13 cellular contexts compared by ENCODE assay signal in genomic region chr9:16138961-16139441, GRCh38.
A peak's percentile ranks its signal among the peaks of the same experiment; 100 is the strongest.
DNase-seq lines count a peak whose midpoint lies in the region; ATAC-seq and TF ChIP-seq lines count a peak whose summit lies in the region.
"Had no signal": no experiment of that assay in that cellular context is flagged by ENCODE, and none has a peak within 500 bp of the region (broad histone marks: within the 10 kb centered on the region; RNA-seq: fewer than 3 reads in every experiment).

No MANE protein-coding gene starts in this region.

- H3K9me3 ChIP-seq in MM.1S (replicated peaks; ENCODE audit: insufficient read depth, low read length), result no peaks in the 10 kb centered on the region

- H3K27me3 ChIP-seq in GM23338 (ENCODE audit: insufficient read depth) (no peaks in the 10 kb centered on the region), MM.1S (replicated peaks; ENCODE audit: insufficient read depth, low read length) (no peaks in the 10 kb centered on the region)

- H3K9ac ChIP-seq in MM.1S (ENCODE audit: low read length), result no peak overlapping the region

- no peaks in the 10 kb centered on the region for H4K20me1 ChIP-seq in GM23338 (replicated peaks; ENCODE audit: insufficient read depth)
- no peaks in the 10 kb centered on the region for H4K20me1 ChIP-seq in MM.1S (ENCODE audit: insufficient read depth, low read length)

- H3F3A ChIP-seq in GM23338 (replicated peaks; ENCODE audit: low read depth) (no peaks in the 10 kb centered on the region), MM.1S (ENCODE audit: insufficient read depth, low read length) (no peaks in the 10 kb centered on the region)

- no peaks in the 10 kb centered on the region for H3K4me1 ChIP-seq in GM23338 (ENCODE audit: insufficient read depth)
- no peaks in the 10 kb centered on the region for H3K4me1 ChIP-seq in MM.1S (ENCODE audit: low read length)

- H3K36me3 ChIP-seq in GM23338 (ENCODE audit: insufficient read depth), result no peaks in the 10 kb centered on the region
- no peaks in the 10 kb centered on the region for H3K36me3 ChIP-seq in MM.1S (replicated peaks; ENCODE audit: insufficient read depth, low read length)

- H3K4me3 Mint-ChIP-seq in GM23338, result no peak overlapping the region
- H3K4me3 Mint-ChIP-seq: central memory CD8-positive, alpha-beta T cell had no signal

- H3K27ac ChIP-seq in GM23338 (ENCODE audit: low read depth) (no peak overlapping the region), MM.1S (ENCODE audit: low read length) (no peak overlapping the region)
- H3K27ac ChIP-seq: VCaP had no signal

- ATAC-seq in GM23338, result no peak

- peaks cover 11% of the 10 kb centered on the region; the same call in 2 of the 3 replicates for H3K4me1 Mint-ChIP-seq in GM23338
- H3K4me1 Mint-ChIP-seq: central memory CD8-positive, alpha-beta T cell had no signal

- no peaks in the 10 kb centered on the region for H3K9me3 Mint-ChIP-seq in GM23338
- H3K9me3 Mint-ChIP-seq: central memory CD8-positive, alpha-beta T cell had no signal

- no peak overlapping the region for H3K4me3 ChIP-seq in GM23338
- no peak overlapping the region for H3K4me3 ChIP-seq in astrocyte of the spinal cord (ENCODE audit: low read depth, low read length)
- H3K4me3 ChIP-seq in MM.1S (ENCODE audit: low read length), result no peak overlapping the region

- TF ChIP-seq CTCF in GM23338 (conservative IDR thresholded peaks at IDR 0.05; ENCODE audit: low read depth in 2 of 2) (no peak), astrocyte of the spinal cord (IDR thresholded peaks at IDR 0.05; ENCODE audit: low read depth, low read length) (no peak), MM.1S (IDR thresholded peaks at IDR 0.05; ENCODE audit: low read length) (no peak)

- H3K79me2 ChIP-seq in GM23338 (replicated peaks; ENCODE audit: insufficient read depth) (no peaks in the 10 kb centered on the region), MM.1S (ENCODE audit: low read length) (no peaks in the 10 kb centered on the region)

- H3K36me3 Mint-ChIP-seq in GM23338 (ENCODE audit: low read depth), result no peaks in the 10 kb centered on the region

- H3K27me3 Mint-ChIP-seq in GM23338 (ENCODE audit: insufficient read depth, low read depth, poor library complexity), result peaks cover 5% of the 10 kb centered on the region
- H3K27me3 Mint-ChIP-seq: central memory CD8-positive, alpha-beta T cell had no signal

- H3K9me2 ChIP-seq in GM23338 (ENCODE audit: insufficient read depth), result no peaks in the 10 kb centered on the region
- no peaks in the 10 kb centered on the region for H3K9me2 ChIP-seq in MM.1S (replicated peaks; ENCODE audit: insufficient read depth, low read length)

- 0 out of 2 replicates have a peak overlapping the region, but pooled peaks have one; percentile 56 for H2AFZ ChIP-seq in GM23338
- H2AFZ ChIP-seq in MM.1S (ENCODE audit: low read length), result no peak overlapping the region

- 0 out of 2 replicates have a peak overlapping the region, but pooled peaks have one; percentile 32 for H3K27ac Mint-ChIP-seq in GM23338

- DNase-seq in GM23338 (ENCODE audit: low spot score) (no peak), astrocyte of the spinal cord (ENCODE audit: low read depth, low spot score) (peak; percentile 95), hepatic stellate cell (ENCODE audit: low spot score) (peak; percentile 41), stromal cell of bone marrow (ENCODE audit: low read depth) (peak; percentile 86), MM.1S (no peak), NCI-H1092 (lab: John Stamatoyannopoulos, UW) (no peak), DMS153 treated with DMSO at 0.1 percent for 48 hours (lab: John Stamatoyannopoulos, UW; ENCODE audit: unreplicated experiment) (no peak)
- no peak for DNase-seq in stimulated activated CD8-positive, alpha-beta memory T cell treated with anti-CD3 and anti-CD28 coated beads, Interleukin-4, amount 100 ng/mL, for 48 hours
- DNase-seq: activated T-cell treated with anti-CD3 and anti-CD28 coated beads for 4 hours, Karpas-422, NCI-H2227 treated with DMSO at 0.1 percent for 48 hours had no signal

- in situ Hi-C loops in astrocyte of the spinal cord (cut with HindIII; ENCODE audit: low sequenced_read_pairs), result no loop called here

- H3K4me2 ChIP-seq in GM23338 (no peak overlapping the region), MM.1S (ENCODE audit: low read depth, low read length) (no peak overlapping the region)

TF ChIP-seq in GM23338, 12 proteins besides CTCF, POLR2A, EP300 and RAD21 (continues in another document):
- TF ChIP-seq CREB1 (CRISPR knock-in tag; IDR thresholded peaks at IDR 0.05; ENCODE audit: low read depth) (no peak), EZH2phosphoT487 (IDR thresholded peaks at IDR 0.05; ENCODE audit: unreplicated experiment) (no peak), STAT1 (IDR thresholded peaks at IDR 0.05; ENCODE audit: unreplicated experiment) (no peak), JUNB (IDR thresholded peaks at IDR 0.05; ENCODE audit: unreplicated experiment) (no peak), ZNF462 (CRISPR knock-in tag; IDR thresholded peaks at IDR 0.05) (no peak), EZH2 (IDR thresholded peaks at IDR 0.05; ENCODE audit: low read depth, unreplicated experiment) (no peak)

Comparison
In these comparisons a context has a peak if more than half of its experiments do, and no peak if none do; other contexts are left out.
1. DNase-seq: peak in astrocyte of the spinal cord (single experiment), hepatic stellate cell (single experiment) and stromal cell of bone marrow (single experiment); none in GM23338 (single experiment), MM.1S (single experiment), NCI-H1092 (single experiment), DMS153 treated with DMSO at 0.1 percent for 48 hours (single experiment) and stimulated activated CD8-positive, alpha-beta memory T cell treated with anti-CD3 and anti-CD28 coated beads, Interleukin-4, amount 100 ng/mL, for 48 hours (single experiment).